In genomic region chr2:71589763-71590162, GRCh38 we compare ENCODE assay signal across 1 cellular context.
TF ChIP-seq lines count a peak whose summit lies in the region.

No MANE protein-coding gene starts in this region.

TF ChIP-seq in K562, 482 proteins besides CTCF, POLR2A, EP300 and RAD21 (continued from another document and continues in another):
- TF ChIP-seq KDM1A (IDR thresholded peaks at IDR 0.05) (peak; percentile 38 to 51; a peak in 2 of 4 replicates), GTF2A2 (tag; IDR thresholded peaks at IDR 0.05) (no peak), MCM7 (IDR thresholded peaks at IDR 0.05) (no peak), CBX8 (IDR thresholded peaks at IDR 0.05; ENCODE audit: borderline replicate concordance, extremely low read depth, low read depth, low read length, poor library complexity, severe bottlenecking) (no peak), SAP30 (IDR thresholded peaks at IDR 0.05; ENCODE audit: borderline replicate concordance, insufficient read depth, low read depth, low read length, poor library complexity, severe bottlenecking) (no peak), RFX1 (IDR thresholded peaks at IDR 0.05) (no peak), PTBP1 (IDR thresholded peaks at IDR 0.05; ENCODE audit: low read depth, low read length) (no peak), MCM2 (IDR thresholded peaks at IDR 0.05; ENCODE audit: low read depth) (no peak), BCL6 (CRISPR knock-in tag; IDR thresholded peaks at IDR 0.05) (no peak), SIRT6 (IDR thresholded peaks at IDR 0.05; ENCODE audit: low read depth, low read length) (no peak), CAMTA2 (CRISPR knock-in tag; conservative IDR thresholded peaks at IDR 0.05) (no peak), ZNF124 (CRISPR knock-in tag; IDR thresholded peaks at IDR 0.05) (no peak), JUND (IDR thresholded peaks at IDR 0.05; ENCODE audit: borderline replicate concordance, low read depth, low read length) (no peak), JUND (tag; IDR thresholded peaks at IDR 0.05; ENCODE audit: borderline replicate concordance, low read depth, low read length) (no peak), CBX3 (IDR thresholded peaks at IDR 0.05; ENCODE audit: borderline replicate concordance in 1 of 2, low read length in 2 of 2) (no peak), FOXK2 (conservative IDR thresholded peaks at IDR 0.05 in 1 of 2, IDR thresholded peaks at IDR 0.05 in 1 of 2; ENCODE audit: low read depth in 2 of 2) (no peak), MCM5 (IDR thresholded peaks at IDR 0.05; ENCODE audit: low read depth) (no peak), ETS1 (conservative IDR thresholded peaks at IDR 0.05; ENCODE audit: control insufficient read depth, low read depth, low read length) (no peak), ZNF174 (CRISPR knock-in tag; IDR thresholded peaks at IDR 0.05) (no peak), ZNF586 (CRISPR knock-in tag; conservative IDR thresholded peaks at IDR 0.05) (no peak), CTBP1 (IDR thresholded peaks at IDR 0.05; ENCODE audit: borderline replicate concordance) (no peak), HLTF (IDR thresholded peaks at IDR 0.05) (no peak), ZNF175 (CRISPR knock-in tag; IDR thresholded peaks at IDR 0.05; ENCODE audit: low read depth) (no peak), CBFB (CRISPR knock-in tag; IDR thresholded peaks at IDR 0.05) (no peak), ZBTB33 (CRISPR knock-in tag; IDR thresholded peaks at IDR 0.05) (no peak), C11orf30 (IDR thresholded peaks at IDR 0.05; ENCODE audit: low read depth) (no peak), U2AF1 (optimal IDR thresholded peaks at IDR 0.05; ENCODE audit: low read depth, low read length) (no peak), ZBTB9 (CRISPR knock-in tag; IDR thresholded peaks at IDR 0.05) (no peak), TCF3 (CRISPR knock-in tag; IDR thresholded peaks at IDR 0.05) (peak; percentile 71; the same call in 1 of the 2 replicates), CBFA2T3 (IDR thresholded peaks at IDR 0.05) (peak; percentile 69), FOXO4 (CRISPR knock-in tag; IDR thresholded peaks at IDR 0.05) (no peak), POLR2G (IDR thresholded peaks at IDR 0.05; ENCODE audit: low read depth, low read length) (no peak), TRIM25 (IDR thresholded peaks at IDR 0.05; ENCODE audit: borderline replicate concordance) (no peak), ATF3 (IDR thresholded peaks at IDR 0.05) (no peak), ATF3 (CRISPR knock-in tag; conservative IDR thresholded peaks at IDR 0.05) (no peak), GABPB2 (CRISPR knock-in tag; conservative IDR thresholded peaks at IDR 0.05) (no peak)
- TF ChIP-seq, protein P1, sequence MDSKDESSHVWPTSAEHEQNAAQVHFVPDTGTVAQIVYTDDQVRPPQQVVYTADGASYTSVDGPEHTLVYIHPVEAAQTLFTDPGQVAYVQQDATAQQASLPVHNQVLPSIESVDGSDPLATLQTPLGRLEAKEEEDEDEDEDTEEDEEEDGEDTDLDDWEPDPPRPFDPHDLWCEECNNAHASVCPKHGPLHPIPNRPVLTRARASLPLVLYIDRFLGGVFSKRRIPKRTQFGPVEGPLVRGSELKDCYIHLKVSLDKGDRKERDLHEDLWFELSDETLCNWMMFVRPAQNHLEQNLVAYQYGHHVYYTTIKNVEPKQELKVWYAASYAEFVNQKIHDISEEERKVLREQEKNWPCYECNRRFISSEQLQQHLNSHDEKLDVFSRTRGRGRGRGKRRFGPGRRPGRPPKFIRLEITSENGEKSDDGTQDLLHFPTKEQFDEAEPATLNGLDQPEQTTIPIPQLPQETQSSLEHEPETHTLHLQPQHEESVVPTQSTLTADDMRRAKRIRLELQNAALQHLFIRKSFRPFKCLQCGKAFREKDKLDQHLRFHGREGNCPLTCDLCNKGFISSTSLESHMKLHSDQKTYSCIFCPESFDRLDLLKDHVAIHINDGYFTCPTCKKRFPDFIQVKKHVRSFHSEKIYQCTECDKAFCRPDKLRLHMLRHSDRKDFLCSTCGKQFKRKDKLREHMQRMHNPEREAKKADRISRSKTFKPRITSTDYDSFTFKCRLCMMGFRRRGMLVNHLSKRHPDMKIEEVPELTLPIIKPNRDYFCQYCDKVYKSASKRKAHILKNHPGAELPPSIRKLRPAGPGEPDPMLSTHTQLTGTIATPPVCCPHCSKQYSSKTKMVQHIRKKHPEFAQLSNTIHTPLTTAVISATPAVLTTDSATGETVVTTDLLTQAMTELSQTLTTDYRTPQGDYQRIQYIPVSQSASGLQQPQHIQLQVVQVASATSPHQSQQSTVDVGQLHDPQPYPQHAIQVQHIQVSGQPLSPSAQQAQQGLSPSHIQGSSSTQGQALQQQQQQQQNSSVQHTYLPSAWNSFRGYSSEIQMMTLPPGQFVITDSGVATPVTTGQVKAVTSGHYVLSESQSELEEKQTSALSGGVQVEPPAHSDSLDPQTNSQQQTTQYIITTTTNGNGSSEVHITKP (IDR thresholded peaks at IDR 0.05; ENCODE audit: partially characterized antibody) = no peak
- TF ChIP-seq, protein P2, sequence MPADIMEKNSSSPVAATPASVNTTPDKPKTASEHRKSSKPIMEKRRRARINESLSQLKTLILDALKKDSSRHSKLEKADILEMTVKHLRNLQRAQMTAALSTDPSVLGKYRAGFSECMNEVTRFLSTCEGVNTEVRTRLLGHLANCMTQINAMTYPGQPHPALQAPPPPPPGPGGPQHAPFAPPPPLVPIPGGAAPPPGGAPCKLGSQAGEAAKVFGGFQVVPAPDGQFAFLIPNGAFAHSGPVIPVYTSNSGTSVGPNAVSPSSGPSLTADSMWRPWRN (IDR thresholded peaks at IDR 0.05; ENCODE audit: low read depth) = peak; percentile 79
- TF ChIP-seq, protein P3, sequence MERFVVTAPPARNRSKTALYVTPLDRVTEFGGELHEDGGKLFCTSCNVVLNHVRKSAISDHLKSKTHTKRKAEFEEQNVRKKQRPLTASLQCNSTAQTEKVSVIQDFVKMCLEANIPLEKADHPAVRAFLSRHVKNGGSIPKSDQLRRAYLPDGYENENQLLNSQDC (CRISPR knock-in tag; IDR thresholded peaks at IDR 0.05) = no peak
- TF ChIP-seq, protein P4, sequence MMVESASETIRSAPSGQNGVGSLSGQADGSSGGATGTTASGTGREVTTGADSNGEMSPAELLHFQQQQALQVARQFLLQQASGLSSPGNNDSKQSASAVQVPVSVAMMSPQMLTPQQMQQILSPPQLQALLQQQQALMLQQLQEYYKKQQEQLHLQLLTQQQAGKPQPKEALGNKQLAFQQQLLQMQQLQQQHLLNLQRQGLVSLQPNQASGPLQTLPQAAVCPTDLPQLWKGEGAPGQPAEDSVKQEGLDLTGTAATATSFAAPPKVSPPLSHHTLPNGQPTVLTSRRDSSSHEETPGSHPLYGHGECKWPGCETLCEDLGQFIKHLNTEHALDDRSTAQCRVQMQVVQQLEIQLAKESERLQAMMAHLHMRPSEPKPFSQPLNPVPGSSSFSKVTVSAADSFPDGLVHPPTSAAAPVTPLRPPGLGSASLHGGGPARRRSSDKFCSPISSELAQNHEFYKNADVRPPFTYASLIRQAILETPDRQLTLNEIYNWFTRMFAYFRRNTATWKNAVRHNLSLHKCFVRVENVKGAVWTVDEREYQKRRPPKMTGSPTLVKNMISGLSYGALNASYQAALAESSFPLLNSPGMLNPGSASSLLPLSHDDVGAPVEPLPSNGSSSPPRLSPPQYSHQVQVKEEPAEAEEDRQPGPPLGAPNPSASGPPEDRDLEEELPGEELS (CRISPR knock-in tag; IDR thresholded peaks at IDR 0.05; ENCODE audit: borderline replicate concordance) = no peak
- TF ChIP-seq, protein P5, sequence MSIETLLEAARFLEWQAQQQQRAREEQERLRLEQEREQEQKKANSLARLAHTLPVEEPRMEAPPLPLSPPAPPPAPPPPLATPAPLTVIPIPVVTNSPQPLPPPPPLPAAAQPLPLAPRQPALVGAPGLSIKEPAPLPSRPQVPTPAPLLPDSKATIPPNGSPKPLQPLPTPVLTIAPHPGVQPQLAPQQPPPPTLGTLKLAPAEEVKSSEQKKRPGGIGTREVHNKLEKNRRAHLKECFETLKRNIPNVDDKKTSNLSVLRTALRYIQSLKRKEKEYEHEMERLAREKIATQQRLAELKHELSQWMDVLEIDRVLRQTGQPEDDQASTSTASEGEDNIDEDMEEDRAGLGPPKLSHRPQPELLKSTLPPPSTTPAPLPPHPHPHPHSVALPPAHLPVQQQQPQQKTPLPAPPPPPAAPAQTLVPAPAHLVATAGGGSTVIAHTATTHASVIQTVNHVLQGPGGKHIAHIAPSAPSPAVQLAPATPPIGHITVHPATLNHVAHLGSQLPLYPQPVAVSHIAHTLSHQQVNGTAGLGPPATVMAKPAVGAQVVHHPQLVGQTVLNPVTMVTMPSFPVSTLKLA (conservative IDR thresholded peaks at IDR 0.05) = no peak
- TF ChIP-seq, protein P6, sequence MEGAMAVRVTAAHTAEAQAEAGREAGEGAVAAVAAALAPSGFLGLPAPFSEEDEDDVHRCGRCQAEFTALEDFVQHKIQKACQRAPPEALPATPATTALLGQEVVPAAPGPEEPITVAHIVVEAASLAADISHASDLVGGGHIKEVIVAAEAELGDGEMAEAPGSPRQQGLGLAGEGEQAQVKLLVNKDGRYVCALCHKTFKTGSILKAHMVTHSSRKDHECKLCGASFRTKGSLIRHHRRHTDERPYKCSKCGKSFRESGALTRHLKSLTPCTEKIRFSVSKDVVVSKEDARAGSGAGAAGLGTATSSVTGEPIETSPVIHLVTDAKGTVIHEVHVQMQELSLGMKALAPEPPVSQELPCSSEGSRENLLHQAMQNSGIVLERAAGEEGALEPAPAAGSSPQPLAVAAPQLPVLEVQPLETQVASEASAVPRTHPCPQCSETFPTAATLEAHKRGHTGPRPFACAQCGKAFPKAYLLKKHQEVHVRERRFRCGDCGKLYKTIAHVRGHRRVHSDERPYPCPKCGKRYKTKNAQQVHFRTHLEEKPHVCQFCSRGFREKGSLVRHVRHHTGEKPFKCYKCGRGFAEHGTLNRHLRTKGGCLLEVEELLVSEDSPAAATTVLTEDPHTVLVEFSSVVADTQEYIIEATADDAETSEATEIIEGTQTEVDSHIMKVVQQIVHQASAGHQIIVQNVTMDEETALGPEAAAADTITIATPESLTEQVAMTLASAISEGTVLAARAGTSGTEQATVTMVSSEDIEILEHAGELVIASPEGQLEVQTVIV (CRISPR knock-in tag; IDR thresholded peaks at IDR 0.05; ENCODE audit: borderline replicate concordance) = no peak
